In the genomic region with DNA sequence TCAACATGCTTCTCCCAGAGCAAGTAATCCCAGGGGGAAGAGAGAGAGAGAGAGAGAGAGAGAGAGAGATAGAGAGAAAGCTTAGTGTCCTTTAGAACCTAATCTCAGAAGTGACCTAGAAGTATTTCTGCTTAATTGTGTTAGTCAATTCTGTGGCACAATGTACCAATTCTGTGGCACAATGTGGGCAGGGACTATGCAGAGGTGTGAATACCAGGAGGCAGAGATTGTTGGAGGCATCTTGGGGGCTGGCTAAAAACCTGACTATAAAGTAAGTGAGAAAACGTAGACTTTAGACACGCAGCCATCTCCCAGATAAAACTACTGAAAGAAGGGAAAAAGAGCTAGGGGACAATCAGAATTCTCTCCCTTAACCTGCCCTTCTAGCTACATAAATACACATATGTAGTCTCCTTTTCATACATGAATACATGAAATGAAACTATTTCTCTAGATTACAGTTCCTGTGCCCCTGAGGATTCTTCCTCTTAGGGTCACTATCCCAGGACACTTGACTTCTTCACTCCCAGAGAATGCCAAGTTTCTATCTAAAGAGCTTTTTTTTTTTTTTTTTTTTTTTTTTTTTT, we compare ENCODE assay signal across 16 cellular contexts. TPM values are rescaled to one million over a fixed set of nuclear protein-coding genes. Genes with fewer than 3 reads are reported as not detected.
DNase-seq lines count a peak whose midpoint lies in the region; ATAC-seq and TF ChIP-seq lines count a peak whose summit lies in the region.
"Had no signal": no experiment of that assay in that cellular context is flagged by ENCODE, and none has a peak within 500 bp of the region (broad histone marks: within the 10 kb centered on the region; RNA-seq: fewer than 3 reads in every experiment).

No MANE protein-coding gene starts in this region.

- no peak overlapping the region for H3K9ac ChIP-seq in rectal smooth muscle tissue (ENCODE audit: low read length)

- H3K27me3 Mint-ChIP-seq in activated CD4-positive, alpha-beta T cell treated with anti-CD3 and anti-CD28 coated beads for 36 hours = no peaks in the 10 kb centered on the region

- H3K4me1 ChIP-seq in SJSA1 (replicated peaks) (peaks cover 23% of the 10 kb centered on the region), rectal smooth muscle tissue (ENCODE audit: control insufficient read depth, insufficient read depth, low read length) (peaks cover 11% of the 10 kb centered on the region)
- H3K4me1 ChIP-seq: lower lobe of right lung had no signal

- H3K27me3 ChIP-seq in SJSA1 (replicated peaks) (no peaks in the 10 kb centered on the region), rectal smooth muscle tissue (ENCODE audit: control insufficient read depth, insufficient read depth, low read length) (no peaks in the 10 kb centered on the region)

- H3K27ac ChIP-seq in SJSA1 = peak overlapping the region; percentile 99
- H3K27ac ChIP-seq in rectal smooth muscle tissue (ENCODE audit: low read depth, low read length) = peak overlapping the region; percentile 69
- H3K27ac ChIP-seq: lower lobe of right lung had no signal

- POLR2A ChIA-PET in activated CD4-positive, alpha-beta T cell treated with anti-CD3 and anti-CD28 coated beads for 36 hours (lab: Charles Lee) = interaction anchor here (0.6 to 2.2 kb wide), 3 partner anchors 9 to 334 kb away, joined by 3 to 19 read pairs (median 3); no protein-coding TSS in a partner anchor

- no peak for TF ChIP-seq CTCF in epithelial cell of esophagus (IDR thresholded peaks at IDR 0.05; ENCODE audit: insufficient read depth, low read depth, low read length, missing control alignments)

- peak; percentile 59 for ATAC-seq in activated CD4-positive, alpha-beta T cell treated with anti-CD3 and anti-CD28 coated beads for 36 hours
- no peak for ATAC-seq in HG02610 (IDR thresholded peaks at IDR 0.05; ENCODE audit: unreplicated experiment)
- ATAC-seq: lower lobe of right lung had no signal

- CTCF ChIA-PET in activated CD4-positive, alpha-beta T cell treated with anti-CD3 and anti-CD28 coated beads for 36 hours (lab: Charles Lee) = interaction anchor here (0.6 to 5.1 kb wide), 17 partner anchors 10 to 199 kb away, joined by 3 to 65 read pairs (median 4); no protein-coding TSS in a partner anchor

- H3K9me3 Mint-ChIP-seq in activated CD4-positive, alpha-beta T cell treated with anti-CD3 and anti-CD28 coated beads for 36 hours (ENCODE audit: low read depth) = peaks cover 2% of the 10 kb centered on the region

- H3K36me3 Mint-ChIP-seq in activated CD4-positive, alpha-beta T cell treated with anti-CD3 and anti-CD28 coated beads for 36 hours (ENCODE audit: low read depth) = peaks cover 2% of the 10 kb centered on the region

- peak; percentile 45 for DNase-seq in activated CD4-positive, alpha-beta T cell treated with anti-CD3 and anti-CD28 coated beads for 36 hours
- DNase-seq in activated CD4-positive, alpha-beta T cell treated with anti-CD3 and anti-CD28 coated beads for 4 hours = no peak
- DNase-seq in SJSA1 (ENCODE audit: low read depth in 1 of 2, low spot score in 2 of 2) = no peak
- DNase-seq in epithelial cell of esophagus (ENCODE audit: low read depth) = peak; percentile 27
- no peak for DNase-seq in SK-N-DZ (ENCODE audit: low spot score)
- DNase-seq in kidney glomerular epithelial cell (lab: John Stamatoyannopoulos, UW) = no peak
- DNase-seq: 8988T; activated CD4-positive, CD25-positive, alpha-beta regulatory T cell treated with anti-CD3 and anti-CD28 coated beads, Interleukin-2, amount 50 U/mL, for 72 hours; aorta; CD4-positive, CD25-positive, alpha-beta regulatory T cell; lower lobe of right lung; NCI-H1092; NCI-H2171 treated with DMSO at 0.1 percent for 48 hours had no signal

- H3K4me1 Mint-ChIP-seq in activated CD4-positive, alpha-beta T cell treated with anti-CD3 and anti-CD28 coated beads for 36 hours = peaks cover 32% of the 10 kb centered on the region
- H3K4me1 Mint-ChIP-seq: CD4-positive, CD25-positive, alpha-beta regulatory T cell had no signal

- H3K9me3 ChIP-seq in SJSA1 (replicated peaks) = no peaks in the 10 kb centered on the region
- H3K9me3 ChIP-seq: lower lobe of right lung had no signal

- peak overlapping the region; percentile 20 for H3K4me3 Mint-ChIP-seq in activated CD4-positive, alpha-beta T cell treated with anti-CD3 and anti-CD28 coated beads for 36 hours
- H3K4me3 Mint-ChIP-seq: CD4-positive, CD25-positive, alpha-beta regulatory T cell; T-helper 1 cell treated with Interleukin-12 subunit alpha and Interleukin-12 subunit beta and Interleukin-4 antibody, amounts not matched to agents 30 μg/mL and 1 μg/mL, for 36 hours had no signal

- peak overlapping the region; percentile 82 for H3K27ac Mint-ChIP-seq in activated CD4-positive, alpha-beta T cell treated with anti-CD3 and anti-CD28 coated beads for 36 hours
- H3K27ac Mint-ChIP-seq: CD4-positive, CD25-positive, alpha-beta regulatory T cell; T-helper 1 cell treated with Interleukin-12 subunit alpha and Interleukin-12 subunit beta and Interleukin-4 antibody, amounts not matched to agents 30 μg/mL and 1 μg/mL, for 36 hours had no signal

- H3K4me3 ChIP-seq in SJSA1 (no peak overlapping the region), epithelial cell of esophagus (ENCODE audit: low read length) (no peak overlapping the region), rectal smooth muscle tissue (ENCODE audit: low read length) (no peak overlapping the region)
- H3K4me3 ChIP-seq: lower lobe of right lung had no signal

- intact Hi-C loops in activated CD4-positive, alpha-beta T cell treated with anti-CD3 and anti-CD28 coated beads for 36 hours (cut with DNase I, micrococcal nuclease) = loop anchor here (1.0 to 10.0 kb wide), 5 partner anchors 9 to 696 kb away; a partner anchor contains a TSS

- H3K36me3 ChIP-seq in SJSA1 = no peaks in the 10 kb centered on the region
- no peaks in the 10 kb centered on the region for H3K36me3 ChIP-seq in rectal smooth muscle tissue (ENCODE audit: control insufficient read depth, insufficient read depth, low read length)
- H3K36me3 ChIP-seq: lower lobe of right lung had no signal

RNA-seq across cellular contexts. Expression of a gene that starts 40.1 kb away (rescaled TPM):
- 10 to 100 TPM; 56.3 to 83.9 TPM for total RNA-seq in activated CD4-positive, alpha-beta T cell treated with anti-CD3 and anti-CD28 coated beads for 36 hours
- 4.3 and 5.5 TPM in 2 replicates for total RNA-seq in SJSA1 (2014; rRNA removed; shearing (Covaris generic))
- polyA plus RNA-seq in SK-N-DZ (2014; cell fraction: cytosol; rRNA removed) = not detected in 2 replicates
- not detected in 2 replicates for polyA plus RNA-seq in SK-N-DZ (2014; cell fraction: nucleus; rRNA removed)

Comparison
In these comparisons a context has a peak if more than half of its experiments do, and no peak if none do; other contexts are left out.
1. DNase-seq: peak in activated CD4-positive, alpha-beta T cell treated with anti-CD3 and anti-CD28 coated beads for 36 hours (single experiment) and epithelial cell of esophagus (single experiment); none in activated CD4-positive, alpha-beta T cell treated with anti-CD3 and anti-CD28 coated beads for 4 hours (0 of 2), SJSA1 (0 of 2), SK-N-DZ (single experiment) and kidney glomerular epithelial cell (single experiment).